16 cellular contexts compared by ENCODE assay signal in the genomic region with DNA sequence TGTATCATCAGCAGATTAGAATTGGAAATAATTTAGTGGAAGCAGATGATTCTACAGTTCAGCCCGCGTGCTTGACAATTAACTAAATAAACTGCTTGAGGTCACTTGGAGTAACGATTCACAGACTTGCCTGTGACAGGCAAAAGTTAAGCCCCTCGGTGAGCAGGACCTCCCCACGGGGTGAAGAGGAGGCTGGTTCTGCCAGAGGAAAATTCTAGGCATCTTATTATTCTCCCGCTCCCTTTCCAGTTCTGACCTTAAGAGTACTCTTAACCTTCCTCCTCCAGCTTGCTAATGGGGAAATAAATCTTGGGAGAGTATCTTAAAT.
"Had no signal": no experiment of that assay in that cellular context is flagged by ENCODE, and none has a peak within 500 bp of the region (broad histone marks: within the 10 kb centered on the region; RNA-seq: fewer than 3 reads in every experiment).

No MANE protein-coding gene starts in this region.

- ATAC-seq: activated CD4-positive, alpha-beta T cell treated with anti-CD3 and anti-CD28 coated beads for 36 hours; effector memory CD8-positive, alpha-beta T cell; left lung; stimulated activated naive CD8-positive, alpha-beta T cell treated with anti-CD3 and anti-CD28 coated beads, Interleukin-15, amount 100 ng/mL, for 72 hours had no signal

- H3K27me3 ChIP-seq: right atrium auricular region, suprapubic skin, transverse colon had no signal

- H3K36me3 Mint-ChIP-seq: activated naive CD8-positive, alpha-beta T cell had no signal

- H3K9me3 ChIP-seq: left lung, prostate gland, right atrium auricular region, suprapubic skin, transverse colon had no signal

- H3K27ac ChIP-seq: left lung, prostate gland, right atrium auricular region, suprapubic skin, transverse colon had no signal

- H3K36me3 ChIP-seq: left lung, prostate gland, right atrium auricular region, suprapubic skin, transverse colon had no signal

- H3K4me1 ChIP-seq: left lung, prostate gland, right atrium auricular region had no signal

- DNase-seq: activated CD4-positive, alpha-beta T cell treated with anti-CD3 and anti-CD28 coated beads for 36 hours; activated CD4-positive, alpha-beta T cell treated with anti-CD3 and anti-CD28 coated beads, Interleukin-2, amount 50 U/mL, for 48 hours; amniotic stem cell; dermis blood vessel endothelial cell; effector memory CD8-positive, alpha-beta T cell; hippocampal formation; left lung; stimulated activated naive CD8-positive, alpha-beta T cell treated with anti-CD3 and anti-CD28 coated beads, Interleukin-15, amount 100 ng/mL, for 72 hours; T-helper 2 cell; transverse colon had no signal

- H3K4me3 ChIP-seq: left lung, prostate gland, right atrium auricular region, skin epidermis, suprapubic skin, transverse colon had no signal

- H3K4me3 Mint-ChIP-seq: activated CD4-positive, alpha-beta T cell treated with anti-CD3 and anti-CD28 coated beads for 36 hours; activated naive CD8-positive, alpha-beta T cell; effector memory CD8-positive, alpha-beta T cell; neural crest cell; stimulated activated naive CD8-positive, alpha-beta T cell treated with anti-CD3 and anti-CD28 coated beads, Interleukin-15, amount 100 ng/mL, for 72 hours had no signal

- H3K9me3 Mint-ChIP-seq: effector memory CD8-positive, alpha-beta T cell; neural crest cell; stimulated activated naive CD8-positive, alpha-beta T cell treated with anti-CD3 and anti-CD28 coated beads, Interleukin-15, amount 100 ng/mL, for 72 hours had no signal

- H3K4me1 Mint-ChIP-seq: activated CD4-positive, alpha-beta T cell treated with anti-CD3 and anti-CD28 coated beads for 36 hours; stimulated activated naive CD8-positive, alpha-beta T cell treated with anti-CD3 and anti-CD28 coated beads, Interleukin-15, amount 100 ng/mL, for 72 hours had no signal

- H3K27ac Mint-ChIP-seq: activated CD4-positive, alpha-beta T cell treated with anti-CD3 and anti-CD28 coated beads for 36 hours; activated naive CD8-positive, alpha-beta T cell; effector memory CD8-positive, alpha-beta T cell had no signal
